Comparison of ENCODE assay signal across 1 cellular context in genomic region chr11:61161190-61162091, GRCh38.
TF ChIP-seq lines count a peak whose summit lies in the region.

Gene VPS37C (minus strand): TSS chr11:61161426. CDS start chr11:61138829, 22,597 bp downstream.

TF ChIP-seq in GM12878, 131 proteins besides CTCF, POLR2A, EP300 and RAD21 (continued from another document and continues in another):
- TF ChIP-seq, protein P1, sequence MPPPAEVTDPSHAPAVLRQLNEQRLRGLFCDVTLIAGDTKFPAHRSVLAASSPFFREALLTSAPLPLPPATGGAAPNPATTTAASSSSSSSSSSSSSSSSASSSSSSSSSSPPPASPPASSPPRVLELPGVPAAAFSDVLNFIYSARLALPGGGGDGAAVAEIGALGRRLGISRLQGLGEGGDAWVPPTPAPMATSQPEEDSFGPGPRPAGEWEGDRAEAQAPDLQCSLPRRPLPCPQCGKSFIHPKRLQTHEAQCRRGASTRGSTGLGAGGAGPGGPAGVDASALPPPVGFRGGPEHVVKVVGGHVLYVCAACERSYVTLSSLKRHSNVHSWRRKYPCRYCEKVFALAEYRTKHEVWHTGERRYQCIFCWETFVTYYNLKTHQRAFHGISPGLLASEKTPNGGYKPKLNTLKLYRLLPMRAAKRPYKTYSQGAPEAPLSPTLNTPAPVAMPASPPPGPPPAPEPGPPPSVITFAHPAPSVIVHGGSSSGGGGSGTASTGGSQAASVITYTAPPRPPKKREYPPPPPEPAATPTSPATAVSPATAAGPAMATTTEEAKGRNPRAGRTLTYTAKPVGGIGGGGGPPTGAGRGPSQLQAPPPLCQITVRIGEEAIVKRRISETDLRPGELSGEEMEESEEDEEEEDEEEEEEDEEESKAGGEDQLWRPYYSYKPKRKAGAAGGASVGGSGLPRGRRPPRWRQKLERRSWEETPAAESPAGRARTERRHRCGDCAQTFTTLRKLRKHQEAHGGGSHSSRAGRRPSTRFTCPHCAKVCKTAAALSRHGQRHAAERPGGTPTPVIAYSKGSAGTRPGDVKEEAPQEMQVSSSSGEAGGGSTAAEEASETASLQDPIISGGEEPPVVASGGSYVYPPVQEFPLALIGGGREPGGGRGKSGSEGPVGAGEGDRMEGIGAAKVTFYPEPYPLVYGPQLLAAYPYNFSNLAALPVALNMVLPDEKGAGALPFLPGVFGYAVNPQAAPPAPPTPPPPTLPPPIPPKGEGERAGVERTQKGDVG (CRISPR knock-in tag; IDR thresholded peaks at IDR 0.05), result no peak
- TF ChIP-seq ZNF217 (IDR thresholded peaks at IDR 0.05) (no peak; the same call in 1 of the 2 replicates), JUNB (IDR thresholded peaks at IDR 0.05) (no peak), BHLHE40 (IDR thresholded peaks at IDR 0.05; ENCODE audit: borderline replicate concordance in 1 of 2, low read depth in 2 of 2, low read length in 1 of 2) (peak; percentile 92 to 98), E2F8 (IDR thresholded peaks at IDR 0.05; ENCODE audit: low read depth, partially characterized antibody) (no peak), ZZZ3 (IDR thresholded peaks at IDR 0.05; ENCODE audit: control insufficient read depth, insufficient read length, low read depth) (no peak), NR2F1 (conservative IDR thresholded peaks at IDR 0.05) (peak; percentile 97), MTA3 (IDR thresholded peaks at IDR 0.05; ENCODE audit: borderline replicate concordance, low read length) (no peak), ZNF622 (IDR thresholded peaks at IDR 0.05) (no peak), ZBTB40 (IDR thresholded peaks at IDR 0.05; ENCODE audit: borderline replicate concordance) (no peak), TARDBP (IDR thresholded peaks at IDR 0.05; ENCODE audit: borderline replicate concordance) (no peak; the same call in 1 of the 2 replicates), LARP7 (IDR thresholded peaks at IDR 0.05) (peak; percentile 96), SP1 (IDR thresholded peaks at IDR 0.05; ENCODE audit: low read depth, low read length) (peak; percentile 72), CUX1 (IDR thresholded peaks at IDR 0.05; ENCODE audit: insufficient replicate concordance, low read depth, low read length) (no peak), MEF2B (IDR thresholded peaks at IDR 0.05; ENCODE audit: partially characterized antibody, poor library complexity, severe bottlenecking) (no peak), YY1 (IDR thresholded peaks at IDR 0.05; ENCODE audit: low read depth, low read length) (peak; percentile 43; the same call in 1 of the 2 replicates), RAD51 (IDR thresholded peaks at IDR 0.05) (no peak), PKNOX1 (IDR thresholded peaks at IDR 0.05) (no peak), CBFB (IDR thresholded peaks at IDR 0.05; ENCODE audit: low read depth) (0 out of 2 replicates have a peak, but pooled peaks have one; percentile 15), CREB1 (IDR thresholded peaks at IDR 0.05; ENCODE audit: low read depth) (peak; percentile 74; the same call in 1 of the 2 replicates), WRNIP1 (IDR thresholded peaks at IDR 0.05; ENCODE audit: borderline replicate concordance, low read depth, low read length) (no peak), TBL1XR1 (IDR thresholded peaks at IDR 0.05; ENCODE audit: low read depth, low read length) (peak; percentile 79; the same call in 1 of the 2 replicates), ZNF384 (IDR thresholded peaks at IDR 0.05; ENCODE audit: borderline replicate concordance, low read depth, low read length) (no peak)
- TF ChIP-seq, protein P2, sequence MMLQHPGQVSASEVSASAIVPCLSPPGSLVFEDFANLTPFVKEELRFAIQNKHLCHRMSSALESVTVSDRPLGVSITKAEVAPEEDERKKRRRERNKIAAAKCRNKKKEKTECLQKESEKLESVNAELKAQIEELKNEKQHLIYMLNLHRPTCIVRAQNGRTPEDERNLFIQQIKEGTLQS (IDR thresholded peaks at IDR 0.05; ENCODE audit: borderline replicate concordance, extremely low read depth, low read depth, low read length), result peak; percentile 63; the same call in 1 of the 2 replicates
- TF ChIP-seq, protein P3, sequence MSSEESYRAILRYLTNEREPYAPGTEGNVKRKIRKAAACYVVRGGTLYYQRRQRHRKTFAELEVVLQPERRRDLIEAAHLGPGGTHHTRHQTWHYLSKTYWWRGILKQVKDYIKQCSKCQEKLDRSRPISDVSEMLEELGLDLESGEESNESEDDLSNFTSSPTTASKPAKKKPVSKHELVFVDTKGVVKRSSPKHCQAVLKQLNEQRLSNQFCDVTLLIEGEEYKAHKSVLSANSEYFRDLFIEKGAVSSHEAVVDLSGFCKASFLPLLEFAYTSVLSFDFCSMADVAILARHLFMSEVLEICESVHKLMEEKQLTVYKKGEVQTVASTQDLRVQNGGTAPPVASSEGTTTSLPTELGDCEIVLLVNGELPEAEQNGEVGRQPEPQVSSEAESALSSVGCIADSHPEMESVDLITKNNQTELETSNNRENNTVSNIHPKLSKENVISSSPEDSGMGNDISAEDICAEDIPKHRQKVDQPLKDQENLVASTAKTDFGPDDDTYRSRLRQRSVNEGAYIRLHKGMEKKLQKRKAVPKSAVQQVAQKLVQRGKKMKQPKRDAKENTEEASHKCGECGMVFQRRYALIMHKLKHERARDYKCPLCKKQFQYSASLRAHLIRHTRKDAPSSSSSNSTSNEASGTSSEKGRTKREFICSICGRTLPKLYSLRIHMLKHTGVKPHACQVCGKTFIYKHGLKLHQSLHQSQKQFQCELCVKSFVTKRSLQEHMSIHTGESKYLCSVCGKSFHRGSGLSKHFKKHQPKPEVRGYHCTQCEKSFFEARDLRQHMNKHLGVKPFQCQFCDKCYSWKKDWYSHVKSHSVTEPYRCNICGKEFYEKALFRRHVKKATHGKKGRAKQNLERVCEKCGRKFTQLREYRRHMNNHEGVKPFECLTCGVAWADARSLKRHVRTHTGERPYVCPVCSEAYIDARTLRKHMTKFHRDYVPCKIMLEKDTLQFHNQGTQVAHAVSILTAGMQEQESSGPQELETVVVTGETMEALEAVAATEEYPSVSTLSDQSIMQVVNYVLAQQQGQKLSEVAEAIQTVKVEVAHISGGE (CRISPR knock-in tag; IDR thresholded peaks at IDR 0.05), result no peak
- TF ChIP-seq, protein P4, sequence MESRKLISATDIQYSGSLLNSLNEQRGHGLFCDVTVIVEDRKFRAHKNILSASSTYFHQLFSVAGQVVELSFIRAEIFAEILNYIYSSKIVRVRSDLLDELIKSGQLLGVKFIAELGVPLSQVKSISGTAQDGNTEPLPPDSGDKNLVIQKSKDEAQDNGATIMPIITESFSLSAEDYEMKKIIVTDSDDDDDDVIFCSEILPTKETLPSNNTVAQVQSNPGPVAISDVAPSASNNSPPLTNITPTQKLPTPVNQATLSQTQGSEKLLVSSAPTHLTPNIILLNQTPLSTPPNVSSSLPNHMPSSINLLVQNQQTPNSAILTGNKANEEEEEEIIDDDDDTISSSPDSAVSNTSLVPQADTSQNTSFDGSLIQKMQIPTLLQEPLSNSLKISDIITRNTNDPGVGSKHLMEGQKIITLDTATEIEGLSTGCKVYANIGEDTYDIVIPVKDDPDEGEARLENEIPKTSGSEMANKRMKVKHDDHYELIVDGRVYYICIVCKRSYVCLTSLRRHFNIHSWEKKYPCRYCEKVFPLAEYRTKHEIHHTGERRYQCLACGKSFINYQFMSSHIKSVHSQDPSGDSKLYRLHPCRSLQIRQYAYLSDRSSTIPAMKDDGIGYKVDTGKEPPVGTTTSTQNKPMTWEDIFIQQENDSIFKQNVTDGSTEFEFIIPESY (IDR thresholded peaks at IDR 0.05), result peak; percentile 56; the same call in 1 of the 2 replicates
